Comparison of ENCODE assay signal across 8 cellular contexts in genomic region chr2:86372641-86373502, GRCh38. TPM values are rescaled to one million over a fixed set of nuclear protein-coding genes. Genes with fewer than 3 reads are reported as not detected.
DNase-seq lines count a peak whose midpoint lies in the region; ATAC-seq and TF ChIP-seq lines count a peak whose summit lies in the region.

No MANE protein-coding gene starts in this region.

- H3K27me3 Mint-ChIP-seq in activated naive CD4-positive, alpha-beta T cell treated with anti-CD3 and anti-CD28 coated beads, Interleukin-2, amount 50 U/mL, for 24 hours: no peaks in the 10 kb centered on the region
- peaks cover 31% of the 10 kb centered on the region for H3K27me3 Mint-ChIP-seq in MCF 10A (ENCODE audit: insufficient read depth, unreplicated experiment)

- no TSS peak for BruUV-seq in MCF 10A (replicated peaks; lab: Mats Ljungman, UMichigan)

- peaks cover 6% of the 10 kb centered on the region for H3K36me3 Mint-ChIP-seq in activated naive CD4-positive, alpha-beta T cell treated with anti-CD3 and anti-CD28 coated beads, Interleukin-2, amount 50 U/mL, for 24 hours
- no peaks in the 10 kb centered on the region for H3K36me3 Mint-ChIP-seq in MCF 10A (ENCODE audit: insufficient read depth, unreplicated experiment)

- peak overlapping the region; percentile 15 for H3K27ac Mint-ChIP-seq in activated naive CD4-positive, alpha-beta T cell treated with anti-CD3 and anti-CD28 coated beads, Interleukin-2, amount 50 U/mL, for 24 hours
- H3K27ac Mint-ChIP-seq in MCF 10A (ENCODE audit: low read depth, unreplicated experiment): no peak overlapping the region

- intact Hi-C loops in MCF 10A (cut with micrococcal nuclease): loop anchor here (1.0 to 10.0 kb wide), 3 partner anchors 78 to 541 kb away; no protein-coding TSS in a partner anchor

- peaks cover 59% of the 10 kb centered on the region for H3K4me1 Mint-ChIP-seq in activated naive CD4-positive, alpha-beta T cell treated with anti-CD3 and anti-CD28 coated beads, Interleukin-2, amount 50 U/mL, for 24 hours
- H3K4me1 Mint-ChIP-seq in MCF 10A (ENCODE audit: insufficient read depth, unreplicated experiment): no peaks in the 10 kb centered on the region

- H3K4me3 Mint-ChIP-seq in activated naive CD4-positive, alpha-beta T cell treated with anti-CD3 and anti-CD28 coated beads, Interleukin-2, amount 50 U/mL, for 24 hours: no peak overlapping the region
- no peak overlapping the region for H3K4me3 Mint-ChIP-seq in MCF 10A (ENCODE audit: unreplicated experiment)

- POLR2A ChIA-PET in MCF 10A (lab: Yijun Ruan, JAX): no interaction called here

- no peak for ATAC-seq in HG03280 (IDR thresholded peaks at IDR 0.05; ENCODE audit: unreplicated experiment)
- no peak for ATAC-seq in HG02588 (IDR thresholded peaks at IDR 0.05; ENCODE audit: unreplicated experiment)
- ATAC-seq in HG03095 (IDR thresholded peaks at IDR 0.05; ENCODE audit: unreplicated experiment): no peak

- no peak for DNase-seq in activated naive CD4-positive, alpha-beta T cell treated with anti-CD3 and anti-CD28 coated beads, Interleukin-2, amount 50 U/mL, for 16 hours
- peak; percentile 50 for DNase-seq in NCI-H2171 treated with DMSO at 0.1 percent for 48 hours (lab: John Stamatoyannopoulos, UW)
- DNase-seq in MCF 10A (ENCODE audit: unreplicated experiment): peak; percentile 70
- DNase-seq in left kidney (ENCODE audit: low read depth, low spot score): peak; percentile 72

- peak; percentile 41 for TF ChIP-seq CTCF in MCF 10A (IDR thresholded peaks at IDR 0.05; ENCODE audit: unreplicated experiment)

- H3K9me3 Mint-ChIP-seq in activated naive CD4-positive, alpha-beta T cell treated with anti-CD3 and anti-CD28 coated beads, Interleukin-2, amount 50 U/mL, for 24 hours: peaks cover 10% of the 10 kb centered on the region
- peaks cover 7% of the 10 kb centered on the region for H3K9me3 Mint-ChIP-seq in MCF 10A (ENCODE audit: unreplicated experiment)

- CTCF ChIA-PET in MCF 10A (lab: Yijun Ruan, JAX): interaction anchor here (0.5 to 4.3 kb wide), 13 partner anchors 8 to 157 kb away, joined by 3 to 57 read pairs (median 4); no protein-coding TSS in a partner anchor

RNA-seq across cellular contexts. Expression of gene REEP1, which starts 35.4 kb away (rescaled TPM):
- 0.32 TPM in 1 of 2 replicates, not detected in the other for total RNA-seq in MCF 10A (2022)
